ENCODE assay signal across 9 cellular contexts in the genomic region with DNA sequence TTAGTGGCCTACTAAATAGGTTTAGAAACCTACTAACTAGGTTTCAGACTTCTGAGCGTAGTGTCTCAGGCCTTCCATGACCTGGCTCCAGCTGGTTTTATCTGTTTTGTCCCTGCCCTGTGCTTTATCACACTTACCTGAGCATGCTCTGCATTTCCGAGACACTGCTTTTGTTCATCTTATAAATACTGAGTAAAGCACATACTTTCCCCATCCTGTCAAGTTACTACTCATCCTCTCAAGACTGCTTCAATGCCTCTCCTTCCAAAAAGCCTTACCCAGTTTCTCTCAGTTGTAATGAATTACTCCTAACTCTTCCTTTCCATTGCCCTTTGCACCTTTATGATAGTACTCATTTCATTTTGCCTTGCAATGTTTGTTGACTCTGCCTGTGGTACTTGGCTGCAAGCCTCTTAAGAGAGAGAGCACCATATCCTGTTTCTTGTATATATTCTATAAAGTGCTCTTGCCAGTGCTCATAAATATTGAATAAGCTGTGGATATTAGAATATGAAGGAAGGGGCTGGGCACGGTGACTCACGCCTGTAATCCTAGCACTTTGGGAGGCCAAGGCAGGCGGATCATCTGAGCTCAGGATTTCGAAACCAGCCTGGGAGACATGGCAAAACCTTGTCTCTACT. TPM values are rescaled to one million over a fixed set of nuclear protein-coding genes. Genes with fewer than 3 reads are reported as not detected.
A peak's percentile ranks its signal among the peaks of the same experiment; 100 is the strongest.
DNase-seq lines count a peak whose midpoint lies in the region; ATAC-seq, FAIRE-seq and TF ChIP-seq lines count a peak whose summit lies in the region.
"Had no signal": no experiment of that assay in that cellular context is flagged by ENCODE, and none has a peak within 500 bp of the region (broad histone marks: within the 10 kb centered on the region; RNA-seq: fewer than 3 reads in every experiment).

No MANE protein-coding gene starts in this region.

- H3K36me3 ChIP-seq in bronchial epithelial cell (ENCODE audit: control insufficient read depth, insufficient read depth, low read length) (no peaks in the 10 kb centered on the region), ascending aorta (peaks cover 0 to 2% of the 10 kb centered on the region in 2 donors)
- H3K36me3 ChIP-seq: esophagus muscularis mucosa had no signal

- intact Hi-C loops in ascending aorta (cut with DNase I), result no loop called here

- H3K4me3 ChIP-seq in bronchial epithelial cell (ENCODE audit: low read depth, low read length) (no peak overlapping the region), ascending aorta (no peak overlapping the region)
- H3K4me3 ChIP-seq: esophagus muscularis mucosa had no signal

- no peaks in the 10 kb centered on the region for H3K27me3 ChIP-seq in bronchial epithelial cell (ENCODE audit: control insufficient read depth, insufficient read depth, low read length)
- no peaks in the 10 kb centered on the region for H3K27me3 ChIP-seq in ascending aorta
- H3K27me3 ChIP-seq: esophagus muscularis mucosa had no signal

- H3K9me3 ChIP-seq in ascending aorta, result no peaks in the 10 kb centered on the region
- H3K9me3 ChIP-seq: esophagus muscularis mucosa had no signal

- DNase-seq in DMS53 (lab: John Stamatoyannopoulos, UW) (peak; percentile 98), NCI-H2081 (lab: John Stamatoyannopoulos, UW) (peak; percentile 12 to 75), bronchial epithelial cell (ENCODE audit: low read depth) (peak; percentile 94), nephron progenitor cell (no peak), SW 1271 (lab: John Stamatoyannopoulos, UW) (no peak), RKO (ENCODE audit: low spot score) (no peak), ascending aorta (ENCODE audit: low spot score in 2 of 2) (no peak)

- no peaks in the 10 kb centered on the region for H3K4me1 Mint-ChIP-seq in nephron progenitor cell

- peak; percentile 66 for FAIRE-seq in bronchial epithelial cell (lab: Jason Lieb, UNC)

- H3K4me3 Mint-ChIP-seq in nephron progenitor cell, result no peak overlapping the region

- H3K27ac Mint-ChIP-seq in nephron progenitor cell, result peak overlapping the region; percentile 94

- TF ChIP-seq CTCF in bronchial epithelial cell (IDR thresholded peaks at IDR 0.05; ENCODE audit: insufficient read depth, low read length, severe bottlenecking), result no peak
- TF ChIP-seq CTCF in nephron progenitor cell (IDR thresholded peaks at IDR 0.05), result no peak
- no peak for TF ChIP-seq CTCF in ascending aorta (IDR thresholded peaks at IDR 0.05)

- peaks cover 34% of the 10 kb centered on the region for H3K36me3 Mint-ChIP-seq in nephron progenitor cell (ENCODE audit: low read depth)

- ATAC-seq in HG03469 (IDR thresholded peaks at IDR 0.05; ENCODE audit: unreplicated experiment), result no peak

- no peaks in the 10 kb centered on the region for H3K27me3 Mint-ChIP-seq in nephron progenitor cell (ENCODE audit: low read depth, poor library complexity)

- no peak overlapping the region for H3K27ac ChIP-seq in ascending aorta
- H3K27ac ChIP-seq: esophagus muscularis mucosa had no signal

- no peaks in the 10 kb centered on the region for H3K4me1 ChIP-seq in ascending aorta

- no peaks in the 10 kb centered on the region for H3K9me3 Mint-ChIP-seq in nephron progenitor cell

RNA-seq across cellular contexts. Expression of a gene that starts 34.4 kb away (rescaled TPM):
- total RNA-seq in bronchial epithelial cell (28.7 and 30.3 TPM in 2 replicates), ascending aorta (26.3 TPM)

Comparison
In these comparisons a context has a peak if more than half of its experiments do, and no peak if none do; other contexts are left out.
1. DNase-seq: peak in DMS53 (single experiment), NCI-H2081 (2 of 2) and bronchial epithelial cell (single experiment); none in nephron progenitor cell (single experiment), SW 1271 (0 of 2), RKO (single experiment) and ascending aorta (0 of 2).